ENCODE assay signal across 32 cellular contexts in genomic region chr12:103728323-103728722, GRCh38.
DNase-seq lines count a peak whose midpoint lies in the region; TF ChIP-seq lines count a peak whose summit lies in the region.
"Had no signal": no experiment of that assay in that cellular context is flagged by ENCODE, and none has a peak within 500 bp of the region (broad histone marks: within the 10 kb centered on the region; RNA-seq: fewer than 3 reads in every experiment).

No MANE protein-coding gene starts in this region.

- TF ChIP-seq POLR2A in suprapubic skin (IDR thresholded peaks at IDR 0.05): no peak

- peaks cover 7% of the 10 kb centered on the region for H3K27me3 ChIP-seq in suprapubic skin
- H3K27me3 ChIP-seq: brain microvascular endothelial cell, left lung, neural progenitor cell, uterus had no signal

- 88% methylated on average over 4 of the region's 4 CpGs for WGBS in suprapubic skin

- H3K27ac ChIP-seq in suprapubic skin: no peak overlapping the region
- H3K27ac ChIP-seq: brain microvascular endothelial cell, KMS-11, left lung, neural progenitor cell, parathyroid adenoma, thoracic aorta, uterus had no signal

- no peak for TF ChIP-seq EP300 in suprapubic skin (IDR thresholded peaks at IDR 0.05)

- H3K9me3 ChIP-seq in suprapubic skin: no peaks in the 10 kb centered on the region
- H3K9me3 ChIP-seq: BE2C, uterus had no signal

- TF ChIP-seq CTCF in AG04449 (IDR thresholded peaks at IDR 0.05; ENCODE audit: insufficient read depth, low read length, missing control alignments): no peak
- no peak for TF ChIP-seq CTCF in fibroblast of pulmonary artery (IDR thresholded peaks at IDR 0.05; ENCODE audit: low read length, missing control alignments)
- no peak for TF ChIP-seq CTCF in suprapubic skin (IDR thresholded peaks at IDR 0.05)

- CTCF ChIA-PET in AG04449 (lab: Yijun Ruan, JAX): no interaction called here

- H3K36me3 ChIP-seq in suprapubic skin: no peaks in the 10 kb centered on the region
- H3K36me3 ChIP-seq: BE2C, brain microvascular endothelial cell, left lung, neural progenitor cell, thoracic aorta, uterus had no signal

- H3K4me3 ChIP-seq in AG04449 (ENCODE audit: low read depth, low read length) (no peak overlapping the region), fibroblast of pulmonary artery (replicated peaks; ENCODE audit: low read depth, low read length) (no peak overlapping the region), suprapubic skin (no peak overlapping the region)
- H3K4me3 ChIP-seq: left lung, neural progenitor cell, thoracic aorta, uterus had no signal

- DNase-seq in AG04449 (ENCODE audit: low read depth, low spot score): peak; percentile 17
- peak; percentile 17 for DNase-seq in GM04503 (ENCODE audit: low read depth)
- peak; percentile 96 for DNase-seq in amniotic epithelial cell (ENCODE audit: low read depth)
- peak; percentile 25 for DNase-seq in fibroblast of pulmonary artery (ENCODE audit: low read depth)
- DNase-seq in stimulated activated CD4-positive, alpha-beta T cell treated with anti-CD3 and anti-CD28 coated beads, Interleukin-1b, Interleukin-23, amount 100 ng/mL, for 48 hours: no peak
- DNase-seq in SHP77 (lab: John Stamatoyannopoulos, UW): no peak
- no peak for DNase-seq in T-helper 2 cell
- DNase-seq in suprapubic skin (ENCODE audit: low spot score in 2 of 2): no peak
- DNase-seq: activated CD4-positive, alpha-beta memory T cell treated with anti-CD3 and anti-CD28 coated beads for 36 hours; activated CD4-positive, CD25-positive, alpha-beta regulatory T cell treated with anti-CD3 and anti-CD28 coated beads, Interleukin-2, amount 50 U/mL, for 72 hours; activated CD8-positive, alpha-beta memory T cell treated with anti-CD3 and anti-CD28 coated beads, Interleukin-2, amount 50 U/mL, for 4 hours; activated naive CD4-positive, alpha-beta T cell treated with anti-CD3 and anti-CD28 coated beads for 36 hours; amniotic stem cell; BE2C; brain microvascular endothelial cell; CD8-positive, alpha-beta memory T cell; foreskin fibroblast; head of caudate nucleus; islet precursor cell; left lung; NCI-H1417 treated with DMSO at 0.1 percent for 48 hours; NCI-H2081 treated with DMSO at 0.1 percent for 48 hours; NCI-H345; retina; Right ventricle myocardium superior; stimulated activated CD8-positive, alpha-beta memory T cell treated with anti-CD3 and anti-CD28 coated beads, Interleukin-4, amount 100 ng/mL, for 48 hours; T-helper 17 cell; uterus had no signal

- POLR2A ChIA-PET in AG04449 (lab: Yijun Ruan, JAX): no interaction called here

- H3K4me1 ChIP-seq in suprapubic skin: no peaks in the 10 kb centered on the region
- H3K4me1 ChIP-seq: BE2C, left lung, neural progenitor cell, parathyroid adenoma, uterus had no signal

Comparison
In these comparisons a context has a peak if more than half of its experiments do, and no peak if none do; other contexts are left out.
1. DNase-seq: peak in AG04449 (single experiment), GM04503 (single experiment), amniotic epithelial cell (single experiment) and fibroblast of pulmonary artery (single experiment); none in stimulated activated CD4-positive, alpha-beta T cell treated with anti-CD3 and anti-CD28 coated beads, Interleukin-1b, Interleukin-23, amount 100 ng/mL, for 48 hours (single experiment), SHP77 (0 of 2), T-helper 2 cell (0 of 5) and suprapubic skin (0 of 2).